1 cellular context compared by ENCODE assay signal in the genomic region with DNA sequence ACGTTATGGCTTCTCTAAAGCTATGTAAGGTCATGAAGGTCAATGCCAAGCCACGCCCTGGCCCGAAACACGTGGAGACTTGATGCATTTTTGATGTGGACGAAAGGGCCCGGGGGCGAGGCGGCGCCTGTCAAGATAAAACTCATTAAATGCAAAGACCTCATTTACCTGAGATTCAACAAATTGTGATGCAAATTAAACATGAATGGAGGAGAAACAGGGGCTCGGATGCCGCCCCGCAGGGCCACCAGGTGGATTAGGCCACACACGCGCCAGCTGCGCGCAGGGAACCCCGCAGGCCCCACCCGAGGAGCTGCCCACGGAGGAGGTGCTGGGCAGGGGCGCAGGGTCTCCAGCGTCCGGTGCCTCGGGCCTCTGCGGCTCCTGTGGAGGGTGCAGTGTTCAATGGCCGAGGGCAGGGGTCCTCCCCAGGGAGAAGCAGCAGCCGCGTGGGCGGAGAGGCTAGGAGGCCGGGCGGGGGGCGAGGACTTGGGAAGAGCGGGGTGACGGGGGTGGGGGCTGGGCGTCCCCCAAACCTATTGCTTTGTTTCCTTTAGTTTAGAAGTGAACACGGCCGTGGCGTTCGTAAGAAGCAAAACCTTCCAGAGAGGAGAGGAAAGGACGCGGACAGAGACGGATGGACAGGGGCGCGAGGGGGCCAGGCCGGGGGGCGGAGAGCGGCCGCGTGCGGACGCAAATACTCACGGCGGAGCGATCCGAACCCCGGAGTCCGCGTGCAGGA.
A peak's percentile ranks its signal among the peaks of the same experiment; 100 is the strongest.
TF ChIP-seq lines count a peak whose summit lies in the region.

No MANE protein-coding gene starts in this region.

TF ChIP-seq in GM23338, 12 proteins besides CTCF, POLR2A, EP300 and RAD21 (continued from another document):
- TF ChIP-seq, protein P1, sequence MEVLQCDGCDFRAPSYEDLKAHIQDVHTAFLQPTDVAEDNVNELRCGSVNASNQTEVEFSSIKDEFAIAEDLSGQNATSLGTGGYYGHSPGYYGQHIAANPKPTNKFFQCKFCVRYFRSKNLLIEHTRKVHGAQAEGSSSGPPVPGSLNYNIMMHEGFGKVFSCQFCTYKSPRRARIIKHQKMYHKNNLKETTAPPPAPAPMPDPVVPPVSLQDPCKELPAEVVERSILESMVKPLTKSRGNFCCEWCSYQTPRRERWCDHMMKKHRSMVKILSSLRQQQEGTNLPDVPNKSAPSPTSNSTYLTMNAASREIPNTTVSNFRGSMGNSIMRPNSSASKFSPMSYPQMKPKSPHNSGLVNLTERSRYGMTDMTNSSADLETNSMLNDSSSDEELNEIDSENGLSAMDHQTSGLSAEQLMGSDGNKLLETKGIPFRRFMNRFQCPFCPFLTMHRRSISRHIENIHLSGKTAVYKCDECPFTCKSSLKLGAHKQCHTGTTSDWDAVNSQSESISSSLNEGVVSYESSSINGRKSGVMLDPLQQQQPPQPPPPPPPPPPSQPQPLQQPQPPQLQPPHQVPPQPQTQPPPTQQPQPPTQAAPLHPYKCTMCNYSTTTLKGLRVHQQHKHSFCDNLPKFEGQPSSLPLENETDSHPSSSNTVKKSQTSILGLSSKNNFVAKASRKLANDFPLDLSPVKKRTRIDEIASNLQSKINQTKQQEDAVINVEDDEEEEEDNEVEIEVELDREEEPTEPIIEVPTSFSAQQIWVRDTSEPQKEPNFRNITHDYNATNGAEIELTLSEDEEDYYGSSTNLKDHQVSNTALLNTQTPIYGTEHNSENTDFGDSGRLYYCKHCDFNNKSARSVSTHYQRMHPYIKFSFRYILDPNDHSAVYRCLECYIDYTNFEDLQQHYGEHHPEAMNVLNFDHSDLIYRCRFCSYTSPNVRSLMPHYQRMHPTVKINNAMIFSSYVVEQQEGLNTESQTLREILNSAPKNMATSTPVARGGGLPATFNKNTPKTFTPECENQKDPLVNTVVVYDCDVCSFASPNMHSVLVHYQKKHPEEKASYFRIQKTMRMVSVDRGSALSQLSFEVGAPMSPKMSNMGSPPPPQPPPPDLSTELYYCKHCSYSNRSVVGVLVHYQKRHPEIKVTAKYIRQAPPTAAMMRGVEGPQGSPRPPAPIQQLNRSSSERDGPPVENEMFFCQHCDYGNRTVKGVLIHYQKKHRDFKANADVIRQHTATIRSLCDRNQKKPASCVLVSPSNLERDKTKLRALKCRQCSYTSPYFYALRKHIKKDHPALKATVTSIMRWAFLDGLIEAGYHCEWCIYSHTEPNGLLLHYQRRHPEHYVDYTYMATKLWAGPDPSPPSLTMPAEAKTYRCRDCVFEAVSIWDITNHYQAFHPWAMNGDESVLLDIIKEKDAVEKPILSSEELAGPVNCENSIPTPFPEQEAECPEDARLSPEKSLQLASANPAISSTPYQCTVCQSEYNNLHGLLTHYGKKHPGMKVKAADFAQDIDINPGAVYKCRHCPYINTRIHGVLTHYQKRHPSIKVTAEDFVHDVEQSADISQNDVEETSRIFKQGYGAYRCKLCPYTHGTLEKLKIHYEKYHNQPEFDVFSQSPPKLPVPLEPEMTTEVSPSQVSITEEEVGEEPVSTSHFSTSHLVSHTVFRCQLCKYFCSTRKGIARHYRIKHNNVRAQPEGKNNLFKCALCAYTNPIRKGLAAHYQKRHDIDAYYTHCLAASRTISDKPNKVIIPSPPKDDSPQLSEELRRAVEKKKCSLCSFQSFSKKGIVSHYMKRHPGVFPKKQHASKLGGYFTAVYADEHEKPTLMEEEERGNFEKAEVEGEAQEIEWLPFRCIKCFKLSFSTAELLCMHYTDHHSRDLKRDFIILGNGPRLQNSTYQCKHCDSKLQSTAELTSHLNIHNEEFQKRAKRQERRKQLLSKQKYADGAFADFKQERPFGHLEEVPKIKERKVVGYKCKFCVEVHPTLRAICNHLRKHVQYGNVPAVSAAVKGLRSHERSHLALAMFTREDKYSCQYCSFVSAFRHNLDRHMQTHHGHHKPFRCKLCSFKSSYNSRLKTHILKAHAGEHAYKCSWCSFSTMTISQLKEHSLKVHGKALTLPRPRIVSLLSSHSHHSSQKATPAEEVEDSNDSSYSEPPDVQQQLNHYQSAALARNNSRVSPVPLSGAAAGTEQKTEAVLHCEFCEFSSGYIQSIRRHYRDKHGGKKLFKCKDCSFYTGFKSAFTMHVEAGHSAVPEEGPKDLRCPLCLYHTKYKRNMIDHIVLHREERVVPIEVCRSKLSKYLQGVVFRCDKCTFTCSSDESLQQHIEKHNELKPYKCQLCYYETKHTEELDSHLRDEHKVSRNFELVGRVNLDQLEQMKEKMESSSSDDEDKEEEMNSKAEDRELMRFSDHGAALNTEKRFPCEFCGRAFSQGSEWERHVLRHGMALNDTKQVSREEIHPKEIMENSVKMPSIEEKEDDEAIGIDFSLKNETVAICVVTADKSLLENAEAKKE (CRISPR knock-in tag; IDR thresholded peaks at IDR 0.05): no peak
- TF ChIP-seq STAT1 (IDR thresholded peaks at IDR 0.05; ENCODE audit: unreplicated experiment): no peak
- TF ChIP-seq, protein P2, sequence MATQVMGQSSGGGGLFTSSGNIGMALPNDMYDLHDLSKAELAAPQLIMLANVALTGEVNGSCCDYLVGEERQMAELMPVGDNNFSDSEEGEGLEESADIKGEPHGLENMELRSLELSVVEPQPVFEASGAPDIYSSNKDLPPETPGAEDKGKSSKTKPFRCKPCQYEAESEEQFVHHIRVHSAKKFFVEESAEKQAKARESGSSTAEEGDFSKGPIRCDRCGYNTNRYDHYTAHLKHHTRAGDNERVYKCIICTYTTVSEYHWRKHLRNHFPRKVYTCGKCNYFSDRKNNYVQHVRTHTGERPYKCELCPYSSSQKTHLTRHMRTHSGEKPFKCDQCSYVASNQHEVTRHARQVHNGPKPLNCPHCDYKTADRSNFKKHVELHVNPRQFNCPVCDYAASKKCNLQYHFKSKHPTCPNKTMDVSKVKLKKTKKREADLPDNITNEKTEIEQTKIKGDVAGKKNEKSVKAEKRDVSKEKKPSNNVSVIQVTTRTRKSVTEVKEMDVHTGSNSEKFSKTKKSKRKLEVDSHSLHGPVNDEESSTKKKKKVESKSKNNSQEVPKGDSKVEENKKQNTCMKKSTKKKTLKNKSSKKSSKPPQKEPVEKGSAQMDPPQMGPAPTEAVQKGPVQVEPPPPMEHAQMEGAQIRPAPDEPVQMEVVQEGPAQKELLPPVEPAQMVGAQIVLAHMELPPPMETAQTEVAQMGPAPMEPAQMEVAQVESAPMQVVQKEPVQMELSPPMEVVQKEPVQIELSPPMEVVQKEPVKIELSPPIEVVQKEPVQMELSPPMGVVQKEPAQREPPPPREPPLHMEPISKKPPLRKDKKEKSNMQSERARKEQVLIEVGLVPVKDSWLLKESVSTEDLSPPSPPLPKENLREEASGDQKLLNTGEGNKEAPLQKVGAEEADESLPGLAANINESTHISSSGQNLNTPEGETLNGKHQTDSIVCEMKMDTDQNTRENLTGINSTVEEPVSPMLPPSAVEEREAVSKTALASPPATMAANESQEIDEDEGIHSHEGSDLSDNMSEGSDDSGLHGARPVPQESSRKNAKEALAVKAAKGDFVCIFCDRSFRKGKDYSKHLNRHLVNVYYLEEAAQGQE (IDR thresholded peaks at IDR 0.05; ENCODE audit: unreplicated experiment): no peak
- TF ChIP-seq JUNB (IDR thresholded peaks at IDR 0.05; ENCODE audit: unreplicated experiment): no peak
- TF ChIP-seq POLR2AphosphoS5 (IDR thresholded peaks at IDR 0.05; ENCODE audit: low read depth): no peak
- TF ChIP-seq NANOG (IDR thresholded peaks at IDR 0.05; ENCODE audit: borderline replicate concordance): peak; percentile 66; the same call in 1 of the 2 replicates
- peak; percentile 23 for TF ChIP-seq EZH2 (IDR thresholded peaks at IDR 0.05; ENCODE audit: low read depth, unreplicated experiment)
- no peak for TF ChIP-seq ETS1 (IDR thresholded peaks at IDR 0.05)
- no peak for TF ChIP-seq CREB1 (CRISPR knock-in tag; IDR thresholded peaks at IDR 0.05; ENCODE audit: low read depth)
